In genomic region chr20:24406251-24406650, GRCh38 we compare ENCODE assay signal across 14 cellular contexts.
DNase-seq lines count a peak whose midpoint lies in the region; ATAC-seq and TF ChIP-seq lines count a peak whose summit lies in the region.
"Had no signal": no experiment of that assay in that cellular context is flagged by ENCODE, and none has a peak within 500 bp of the region (broad histone marks: within the 10 kb centered on the region; RNA-seq: fewer than 3 reads in every experiment).

No MANE protein-coding gene starts in this region.

- peak overlapping the region; percentile 21 to 26 for H3K4me3 Mint-ChIP-seq in activated T-cell treated with anti-CD3 and anti-CD28 coated beads, Interleukin-2, amount 50 U/mL, for 72 hours
- no peak overlapping the region for H3K4me3 Mint-ChIP-seq in stimulated activated naive CD8-positive, alpha-beta T cell treated with anti-CD3 and anti-CD28 coated beads, Interleukin-15, amount 100 ng/mL, for 72 hours
- H3K4me3 Mint-ChIP-seq: B cell had no signal

- peaks cover 30% of the 10 kb centered on the region for H3K4me1 Mint-ChIP-seq in activated T-cell treated with anti-CD3 and anti-CD28 coated beads, Interleukin-2, amount 50 U/mL, for 72 hours (ENCODE audit: low read depth)
- peaks cover 23% of the 10 kb centered on the region for H3K4me1 Mint-ChIP-seq in stimulated activated naive CD8-positive, alpha-beta T cell treated with anti-CD3 and anti-CD28 coated beads, Interleukin-15, amount 100 ng/mL, for 72 hours
- H3K4me1 Mint-ChIP-seq: B cell had no signal

- H3K79me2 ChIP-seq in KMS-11 (ENCODE audit: insufficient read depth, low read depth), result no peaks in the 10 kb centered on the region

- H3K9me3 Mint-ChIP-seq in activated T-cell treated with anti-CD3 and anti-CD28 coated beads, Interleukin-2, amount 50 U/mL, for 72 hours, result no peaks in the 10 kb centered on the region
- H3K9me3 Mint-ChIP-seq in activated naive CD4-positive, alpha-beta T cell treated with anti-CD3 and anti-CD28 coated beads, Interleukin-2, amount 50 U/mL, for 72 hours, result no peaks in the 10 kb centered on the region
- H3K9me3 Mint-ChIP-seq in stimulated activated naive CD8-positive, alpha-beta T cell treated with anti-CD3 and anti-CD28 coated beads, Interleukin-15, amount 100 ng/mL, for 72 hours, result peaks cover 0 to 1% of the 10 kb centered on the region in 2 donors

- H3K36me3 ChIP-seq in KMS-11 (ENCODE audit: insufficient read depth), result no peaks in the 10 kb centered on the region

- H3K27ac Mint-ChIP-seq in activated T-cell treated with anti-CD3 and anti-CD28 coated beads, Interleukin-2, amount 50 U/mL, for 72 hours, result peak overlapping the region; percentile 68
- H3K27ac Mint-ChIP-seq in activated naive CD4-positive, alpha-beta T cell treated with anti-CD3 and anti-CD28 coated beads, Interleukin-2, amount 50 U/mL, for 72 hours, result peak overlapping the region; percentile 70 to 77
- peak overlapping the region; percentile 59 to 96 for H3K27ac Mint-ChIP-seq in stimulated activated naive CD8-positive, alpha-beta T cell treated with anti-CD3 and anti-CD28 coated beads, Interleukin-15, amount 100 ng/mL, for 72 hours
- H3K27ac Mint-ChIP-seq: B cell had no signal

- TF ChIP-seq CTCF in KMS-11 (conservative IDR thresholded peaks at IDR 0.05; ENCODE audit: low read depth, low read length) (no peak), GM13977 (IDR thresholded peaks at IDR 0.05; ENCODE audit: extremely low read depth, insufficient read depth, missing control alignments) (no peak)

- no peak overlapping the region for H3K4me3 ChIP-seq in KMS-11 (IDR thresholded peaks at IDR 0.05; ENCODE audit: insufficient read depth, low read depth, low read length)
- H3K4me3 ChIP-seq: PC-9 had no signal

- no peak overlapping the region for H2AFZ ChIP-seq in KMS-11 (ENCODE audit: low read depth)
- H2AFZ ChIP-seq: PC-9 had no signal

- no peak overlapping the region for H3K9ac ChIP-seq in KMS-11

- no peaks in the 10 kb centered on the region for H3K36me3 Mint-ChIP-seq in activated T-cell treated with anti-CD3 and anti-CD28 coated beads, Interleukin-2, amount 50 U/mL, for 72 hours (ENCODE audit: insufficient read depth in 2 of 2)
- no peaks in the 10 kb centered on the region for H3K36me3 Mint-ChIP-seq in activated naive CD4-positive, alpha-beta T cell treated with anti-CD3 and anti-CD28 coated beads, Interleukin-2, amount 50 U/mL, for 72 hours

- in situ Hi-C loops in GM13977 (cut with MboI; ENCODE audit: low pct_unique_long_range_greater_than_20kb, low sequenced_read_pairs, unreplicated experiment), result no loop called here

- no peaks in the 10 kb centered on the region for H3K27me3 ChIP-seq in KMS-11 (ENCODE audit: insufficient read depth, low read depth)

- H3K4me2 ChIP-seq in KMS-11, result peak overlapping the region; percentile 31; the same call in 1 of the 2 replicates
- H3K4me2 ChIP-seq: PC-9 had no signal

- no peak overlapping the region for H3K27ac ChIP-seq in KMS-11
- H3K27ac ChIP-seq: PC-9 had no signal

- peak; percentile 44 to 82 for ATAC-seq in activated T-cell treated with anti-CD3 and anti-CD28 coated beads, Interleukin-2, amount 50 U/mL, for 72 hours (replicated peaks in 1 of 2)
- peak; percentile 58 to 89 for ATAC-seq in activated naive CD4-positive, alpha-beta T cell treated with anti-CD3 and anti-CD28 coated beads, Interleukin-2, amount 50 U/mL, for 72 hours
- peak; percentile 87 for ATAC-seq in stimulated activated naive CD8-positive, alpha-beta T cell treated with anti-CD3 and anti-CD28 coated beads, Interleukin-15, amount 100 ng/mL, for 72 hours
- ATAC-seq in HG02981 (IDR thresholded peaks at IDR 0.05; ENCODE audit: unreplicated experiment), result no peak

- H4K20me1 ChIP-seq in KMS-11 (ENCODE audit: insufficient read depth), result no peaks in the 10 kb centered on the region

- H3K27me3 Mint-ChIP-seq in activated T-cell treated with anti-CD3 and anti-CD28 coated beads, Interleukin-2, amount 50 U/mL, for 72 hours (ENCODE audit: low read depth), result no peaks in the 10 kb centered on the region
- H3K27me3 Mint-ChIP-seq in stimulated activated naive CD8-positive, alpha-beta T cell treated with anti-CD3 and anti-CD28 coated beads, Interleukin-15, amount 100 ng/mL, for 72 hours, result no peaks in the 10 kb centered on the region

- no peak for DNase-seq in activated T-cell treated with anti-CD3 and anti-CD28 coated beads, Interleukin-2, amount 50 U/mL, for 72 hours
- DNase-seq in activated T-cell treated with anti-CD3 and anti-CD28 coated beads, Interleukin-2, amount 50 U/mL, for 1 hour, result no peak
- DNase-seq in activated naive CD4-positive, alpha-beta T cell treated with anti-CD3 and anti-CD28 coated beads, Interleukin-2, amount 50 U/mL, for 72 hours (ENCODE audit: low spot score in 2 of 2), result peak in 1 of 2 donors; percentile 10
- DNase-seq in stimulated activated naive CD8-positive, alpha-beta T cell treated with anti-CD3 and anti-CD28 coated beads, Interleukin-15, amount 100 ng/mL, for 72 hours, result no peak
- no peak for DNase-seq in GM13977 (ENCODE audit: low spot score)
- DNase-seq: KG1, MM.1S, NCI-H1105, NCI-H187, NCI-H446 had no signal

- peaks cover 46% of the 10 kb centered on the region for H3K4me1 ChIP-seq in KMS-11 (ENCODE audit: low read depth, poor library complexity, severe bottlenecking)

Comparison
In these comparisons a context has a peak if more than half of its experiments do, and no peak if none do; other contexts are left out.
1. H3K4me3 Mint-ChIP-seq: peak in activated T-cell treated with anti-CD3 and anti-CD28 coated beads, Interleukin-2, amount 50 U/mL, for 72 hours (2 of 2); none in stimulated activated naive CD8-positive, alpha-beta T cell treated with anti-CD3 and anti-CD28 coated beads, Interleukin-15, amount 100 ng/mL, for 72 hours (0 of 2).
2. Peak in every context shown above with its lines, with median percentiles within 50 percentile points of each other: H3K27ac Mint-ChIP-seq.